1 cellular context compared by ENCODE assay signal in genomic region chr1:110235181-110235838, GRCh38.
TF ChIP-seq lines count a peak whose summit lies in the region.

No MANE protein-coding gene starts in this region.

TF ChIP-seq in H1, 55 proteins besides CTCF, POLR2A, EP300 and RAD21 (continued from another document):
- TF ChIP-seq CHD7 (IDR thresholded peaks at IDR 0.05; ENCODE audit: insufficient replicate concordance, low read length) (no peak), ZNF274 (IDR thresholded peaks at IDR 0.05; ENCODE audit: borderline replicate concordance, extremely low read depth, low read length) (no peak), CHD2 (IDR thresholded peaks at IDR 0.05; ENCODE audit: low read length) (no peak), ASH2L (IDR thresholded peaks at IDR 0.05; ENCODE audit: low read length) (no peak), SP4 (IDR thresholded peaks at IDR 0.05; ENCODE audit: low read length) (no peak), CBX8 (IDR thresholded peaks at IDR 0.05; ENCODE audit: borderline replicate concordance, low read depth, low read length) (no peak), TEAD4 (IDR thresholded peaks at IDR 0.05; ENCODE audit: low read depth, low read length) (no peak), SRF (IDR thresholded peaks at IDR 0.05; ENCODE audit: low read depth, low read length) (no peak), KDM4A (IDR thresholded peaks at IDR 0.05; ENCODE audit: low read depth, low read length, severe bottlenecking) (no peak), TCF12 (IDR thresholded peaks at IDR 0.05; ENCODE audit: low read depth, low read length) (no peak), TAF7 (optimal IDR thresholded peaks at IDR 0.05; ENCODE audit: borderline replicate concordance, low read depth, low read length) (no peak)
